ENCODE assay signal across 8 cellular contexts in genomic region chr15:100918690-100919480, GRCh38. TPM values are rescaled to one million over a fixed set of nuclear protein-coding genes. Genes with fewer than 3 reads are reported as not detected.
DNase-seq lines count a peak whose midpoint lies in the region; ATAC-seq and TF ChIP-seq lines count a peak whose summit lies in the region.

LRRK1 (plus strand) TSS chr15:100919357; CDS start chr15:100924633, 5,276 bp downstream.

- peaks cover 0 to 12% of the 10 kb centered on the region in 2 donors for H3K4me1 ChIP-seq in thyroid gland

- 3 to 10% methylated on average over 13 to 33 of the region's 87 CpGs for WGBS in thyroid gland, 2 donors

- H3K27ac ChIP-seq in dorsolateral prefrontal cortex (peak within 1 kb of the TSS in 57 of 59 donors; percentile 12 to 93 (median 75)), thyroid gland (peak within 1 kb of the TSS in 2 of 3 donors; percentile 21 to 61)

- H3K36me3 Mint-ChIP-seq in memory B cell: no peaks in the 10 kb centered on the region

- TF ChIP-seq POLR2A in Raji (IDR thresholded peaks at IDR 0.05; ENCODE audit: insufficient read depth, low read depth, low read length): peak; percentile 87
- peak in 1 of 2 donors; percentile 11 for TF ChIP-seq POLR2A in thyroid gland (IDR thresholded peaks at IDR 0.05)

- H3K36me3 ChIP-seq in thyroid gland: no peaks in the 10 kb centered on the region

- H3K27me3 Mint-ChIP-seq in memory B cell: no peaks in the 10 kb centered on the region

- peak within 1 kb of the TSS; percentile 52 for H3K27ac Mint-ChIP-seq in memory B cell

- ATAC-seq in HG02938 (IDR thresholded peaks at IDR 0.05; ENCODE audit: unreplicated experiment) (peak; percentile 19), memory B cell (ENCODE audit: low read depth) (peak; percentile 54)

- H3K9me3 Mint-ChIP-seq in memory B cell: no peaks in the 10 kb centered on the region

- H3K4me3 Mint-ChIP-seq in memory B cell: peak within 1 kb of the TSS; percentile 94

- peaks cover 36% of the 10 kb centered on the region for H3K4me1 Mint-ChIP-seq in memory B cell

- H3K27me3 ChIP-seq in dorsolateral prefrontal cortex (peaks cover 0 to 42% (median 18%) of the 10 kb centered on the region in 45 donors), thyroid gland (no peaks in the 10 kb centered on the region)

- peak within 1 kb of the TSS; percentile 38 to 78 (median 62) for H3K4me3 ChIP-seq in dorsolateral prefrontal cortex
- H3K4me3 ChIP-seq in thyroid gland (replicated peaks in 1 of 3): peak within 1 kb of the TSS; percentile 27 to 60 (median 42)

- intact Hi-C loops in dorsolateral prefrontal cortex (cut with DNase I) (loop anchor here (5.0 kb wide), 1 partner anchor 88 kb away; no protein-coding TSS in a partner anchor), thyroid gland (cut with DNase I) (loop anchor here (10.0 kb wide), 1 partner anchor 336 kb away; the partner anchor contains the start of gene CHSY1)

- no peaks in the 10 kb centered on the region for H3K9me3 ChIP-seq in thyroid gland

- DNase-seq in SKM-1 treated with dmso at 0.1 percent for 144 hours (lab: John Stamatoyannopoulos, UW; ENCODE audit: unreplicated experiment) (peak; percentile 49), SKM-1 (lab: John Stamatoyannopoulos, UW; ENCODE audit: unreplicated experiment) (no peak), dorsolateral prefrontal cortex (no peak), memory B cell (ENCODE audit: low spot score in 2 of 2) (peak; percentile 26 to 59), thyroid gland (peak; percentile 23 to 25), DMS153 (lab: John Stamatoyannopoulos, UW) (no peak)

- TF ChIP-seq CTCF in dorsolateral prefrontal cortex (IDR thresholded peaks at IDR 0.05 in 54 of 56, conservative IDR thresholded peaks at IDR 0.05 in 2 of 56; ENCODE audit: low read depth in 1 of 56, partially characterized antibody in 56 of 56): no peak
- TF ChIP-seq CTCF in thyroid gland (IDR thresholded peaks at IDR 0.05): peak in 1 of 6 experiments; percentile 6

RNA-seq across cellular contexts. Expression of gene LRRK1, which starts in this region (rescaled TPM):
- total RNA-seq in dorsolateral prefrontal cortex (10 to 100 TPM; 18.9 to 73.5 (median 38.2) TPM), thyroid gland (10 to 100 TPM in 1 of 4 donors, 1 to 10 TPM in 3; 7.1 to 29.3 (median 8.5) TPM)

Comparison
In these comparisons a context has a peak if more than half of its experiments do, and no peak if none do; other contexts are left out.
1. DNase-seq: peak in SKM-1 treated with dmso at 0.1 percent for 144 hours (single experiment), memory B cell (2 of 2) and thyroid gland (2 of 2); none in SKM-1 (single experiment), dorsolateral prefrontal cortex (0 of 10) and DMS153 (single experiment).